ENCODE assay signal across 8 cellular contexts in the genomic region with DNA sequence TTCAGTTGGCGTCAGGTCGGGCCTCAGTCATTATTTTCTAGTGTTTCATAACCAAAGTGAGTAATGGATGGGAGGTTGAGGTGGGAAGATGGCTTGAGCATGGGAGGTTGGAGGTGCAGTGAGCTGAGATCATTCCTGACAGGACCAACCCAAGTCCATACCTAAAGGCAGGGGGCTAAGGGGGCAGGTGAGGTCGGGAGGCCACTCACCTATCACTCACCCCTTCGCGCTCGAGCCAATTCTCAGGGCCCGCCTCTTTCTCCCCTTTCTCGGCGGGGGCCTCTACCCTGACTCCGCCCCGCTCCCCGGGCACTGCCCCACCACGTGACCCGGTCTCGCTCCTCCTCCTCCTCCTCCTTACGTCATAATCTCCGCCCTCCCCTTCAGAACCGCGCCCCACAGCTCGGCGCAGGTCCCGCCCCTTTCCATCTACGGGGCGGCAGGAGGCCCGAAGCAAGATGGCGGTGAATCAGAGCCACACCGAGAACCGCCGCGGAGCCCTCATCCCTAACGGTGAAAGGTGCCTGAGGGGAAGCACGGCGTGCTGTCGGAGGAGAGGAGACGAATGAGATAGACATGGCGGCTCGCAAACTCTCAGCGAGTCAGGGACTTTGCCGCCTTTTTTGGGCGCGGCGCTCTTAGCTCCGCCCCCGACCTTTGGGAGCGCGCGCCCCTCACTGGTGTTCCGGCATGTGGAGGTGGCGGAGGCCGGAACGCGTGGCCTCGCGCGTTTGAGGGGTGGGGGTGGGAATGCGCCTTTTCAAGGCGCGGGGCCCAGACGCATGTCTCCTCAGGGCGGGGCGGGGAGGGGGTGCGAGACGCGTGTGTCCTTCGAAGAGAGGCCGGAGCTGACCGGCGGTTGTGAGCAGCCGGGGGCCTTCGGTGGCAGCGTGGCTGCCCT. TPM values are rescaled to one million over a fixed set of nuclear protein-coding genes. Genes with fewer than 3 reads are reported as not detected.
A peak's percentile ranks its signal among the peaks of the same experiment; 100 is the strongest.
DNase-seq lines count a peak whose midpoint lies in the region; ATAC-seq lines count a peak whose summit lies in the region.

A gene with protein sequence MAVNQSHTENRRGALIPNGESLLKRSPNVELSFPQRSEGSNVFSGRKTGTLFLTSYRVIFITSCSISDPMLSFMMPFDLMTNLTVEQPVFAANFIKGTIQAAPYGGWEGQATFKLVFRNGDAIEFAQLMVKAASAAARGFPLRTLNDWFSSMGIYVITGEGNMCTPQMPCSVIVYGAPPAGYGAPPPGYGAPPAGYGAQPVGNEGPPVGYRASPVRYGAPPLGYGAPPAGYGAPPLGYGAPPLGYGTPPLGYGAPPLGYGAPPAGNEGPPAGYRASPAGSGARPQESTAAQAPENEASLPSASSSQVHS (plus strand): TSS at position 428 of the 901 bp plus-strand sequence. CDS start 31 bp downstream, at position 459.

- H3K4me3 ChIP-seq in H7 (ENCODE audit: insufficient read depth, low read depth, low read length): no peak within 1 kb of the TSS
- H3K4me3 ChIP-seq in mucosa of rectum (ENCODE audit: low read length in 2 of 2): peak within 1 kb of the TSS; percentile 67 to 77

- peaks cover 11 to 22% of the 10 kb centered on the region in 2 donors for H3K4me1 Mint-ChIP-seq in effector memory CD8-positive, alpha-beta T cell (ENCODE audit: low read depth in 2 of 2)

- ATAC-seq in effector memory CD8-positive, alpha-beta T cell (replicated peaks): peak; percentile 96

- H3K9me3 ChIP-seq in mucosa of rectum (ENCODE audit: control insufficient read depth in 2 of 2, low read length in 2 of 2): no peaks in the 10 kb centered on the region

- H3K27ac ChIP-seq in mucosa of rectum (ENCODE audit: low read depth in 2 of 2, low read length in 2 of 2): peak within 1 kb of the TSS in 1 of 2 donors; percentile 9

- H3K9me3 Mint-ChIP-seq in effector memory CD8-positive, alpha-beta T cell: peaks cover 0 to 1% of the 10 kb centered on the region in 2 donors

- H3K27me3 ChIP-seq in H7 (ENCODE audit: control insufficient read depth, insufficient read depth, low read length): no peaks in the 10 kb centered on the region
- no peaks in the 10 kb centered on the region for H3K27me3 ChIP-seq in mucosa of rectum (ENCODE audit: control insufficient read depth in 2 of 2, insufficient read depth in 2 of 2, low read length in 2 of 2)

- H3K4me1 ChIP-seq in mucosa of rectum (ENCODE audit: control insufficient read depth in 2 of 2, insufficient read depth in 2 of 2, low read length in 2 of 2): peaks cover 0 to 12% of the 10 kb centered on the region in 2 donors

- peaks cover 5% of the 10 kb centered on the region for H3K36me3 ChIP-seq in H7 (replicated peaks; ENCODE audit: control insufficient read depth, insufficient read depth, low read length)
- H3K36me3 ChIP-seq in mucosa of rectum (ENCODE audit: control insufficient read depth in 2 of 2, insufficient read depth in 2 of 2, low read length in 2 of 2): no peaks in the 10 kb centered on the region

- in situ Hi-C loops in Caki2 (cut with HindIII; ENCODE audit: low pct_unique_long_range_greater_than_20kb, low sequenced_read_pairs): no loop called here

- peak within 1 kb of the TSS; percentile 56 to 60 for H3K9ac ChIP-seq in mucosa of rectum (ENCODE audit: low read depth in 1 of 2, low read length in 2 of 2)

- peaks cover 7 to 25% of the 10 kb centered on the region in 2 donors for H3K27me3 Mint-ChIP-seq in effector memory CD8-positive, alpha-beta T cell

- peak; percentile 98 for DNase-seq in Caki2 (ENCODE audit: low read depth)
- DNase-seq in H7: peak; percentile 69
- peak; percentile 36 for DNase-seq in NCI-H187 treated with DMSO at 0.1 percent for 48 hours (lab: John Stamatoyannopoulos, UW)
- peak; percentile 71 to 83 for DNase-seq in activated CD8-positive, alpha-beta memory T cell treated with anti-CD3 and anti-CD28 coated beads for 4 hours (ENCODE audit: low read depth in 2 of 2)
- DNase-seq in effector memory CD8-positive, alpha-beta T cell: peak; percentile 84 to 93 (median 85)
- DNase-seq in stimulated activated CD8-positive, alpha-beta memory T cell treated with anti-CD3 and anti-CD28 coated beads, Interleukin-4, amount 100 ng/mL, for 48 hours: peak; percentile 92
- no peak for DNase-seq in NCI-H82 (lab: John Stamatoyannopoulos, UW)

- peak within 1 kb of the TSS; percentile 80 to 86 for H3K4me3 Mint-ChIP-seq in effector memory CD8-positive, alpha-beta T cell

- H3K27ac Mint-ChIP-seq in effector memory CD8-positive, alpha-beta T cell: peak within 1 kb of the TSS; percentile 83 to 84

- H3K36me3 Mint-ChIP-seq in effector memory CD8-positive, alpha-beta T cell (ENCODE audit: insufficient read depth): peaks cover 4% of the 10 kb centered on the region

RNA-seq across cellular contexts. Expression of the gene that starts here (rescaled TPM):
- total RNA-seq in Caki2 (2014; rRNA removed; shearing (Covaris generic); ENCODE audit: low replicate concordance): 3.2 and 35.9 TPM in 2 replicates
- total RNA-seq in H7 (2014; rRNA removed; shearing (Covaris generic)): not detected in 2 replicates

Comparison
In these comparisons a context has a peak if more than half of its experiments do, and no peak if none do; other contexts are left out.
1. Peak in DNase-seq in H7; RNA of the gene not detected or under 1 TPM.